In genomic region chr15:39624806-39625205, GRCh38 we compare ENCODE assay signal across 8 cellular contexts. TPM values are rescaled to one million over a fixed set of nuclear protein-coding genes. Genes with fewer than 3 reads are reported as not detected.
DNase-seq lines count a peak whose midpoint lies in the region; ATAC-seq, FAIRE-seq and TF ChIP-seq lines count a peak whose summit lies in the region.

No MANE protein-coding gene starts in this region.

- H3K9me3 ChIP-seq in gastroesophageal sphincter (no peaks in the 10 kb centered on the region), smooth muscle cell (replicated peaks; ENCODE audit: low read depth) (no peaks in the 10 kb centered on the region)

- TF ChIP-seq CTCF in gastroesophageal sphincter (IDR thresholded peaks at IDR 0.05) (peak in 3 of 4 experiments; percentile 16 to 40 (median 31)), smooth muscle cell (IDR thresholded peaks at IDR 0.05; ENCODE audit: borderline replicate concordance, insufficient read depth, poor library complexity, severe bottlenecking) (no peak)

- H4K20me1 ChIP-seq in smooth muscle cell (ENCODE audit: low read depth), result no peaks in the 10 kb centered on the region

- peak; percentile 75 for FAIRE-seq in GM12891 (lab: Jason Lieb, UNC)

- H2AFZ ChIP-seq in smooth muscle cell (ENCODE audit: low read depth), result peak overlapping the region; percentile 25

- H3K9ac ChIP-seq in smooth muscle cell (ENCODE audit: low read depth), result peak overlapping the region; percentile 20

- H3K27me3 ChIP-seq in gastroesophageal sphincter (no peaks in the 10 kb centered on the region), smooth muscle cell (ENCODE audit: low read depth) (no peaks in the 10 kb centered on the region)

- ATAC-seq in gastroesophageal sphincter (peak; percentile 91), GM19328 (IDR thresholded peaks at IDR 0.05; ENCODE audit: unreplicated experiment) (no peak)

- no peaks in the 10 kb centered on the region for H3F3A ChIP-seq in smooth muscle cell (ENCODE audit: low read depth)

- 20 to 40% methylated on average over 1 to 4 of the region's 6 CpGs for WGBS in gastroesophageal sphincter (ENCODE audit: low coverage in 1 of 2), 2 donors
- WGBS in smooth muscle cell (ENCODE audit: low lambda C conversion rate), result 32% methylated on average over 6 of the region's 6 CpGs

- no peak overlapping the region for H3K4me3 ChIP-seq in gastroesophageal sphincter
- H3K4me3 ChIP-seq in smooth muscle cell, result no peak overlapping the region

- DNase-seq in GM12891 (ENCODE audit: insufficient read length, low spot score), result no peak
- DNase-seq in NCI-H226, result peak; percentile 77
- peak; percentile 65 to 69 for DNase-seq in activated T-cell treated with anti-CD3 and anti-CD28 coated beads, Interleukin-2, amount 50 U/mL, for 48 hours
- DNase-seq in smooth muscle cell (lab: John Stamatoyannopoulos, UW; ENCODE audit: unreplicated experiment), result no peak
- DNase-seq in NCI-H1105 treated with DMSO at 0.1 percent for 48 hours (lab: John Stamatoyannopoulos, UW), result no peak
- DNase-seq in caudate nucleus (lab: John Stamatoyannopoulos, UW), result no peak

- TF ChIP-seq POLR2A in GM12891 (IDR thresholded peaks at IDR 0.05; ENCODE audit: low read depth, low read length), result no peak
- no peak for TF ChIP-seq POLR2A in gastroesophageal sphincter (IDR thresholded peaks at IDR 0.05)

- H3K79me2 ChIP-seq in smooth muscle cell (ENCODE audit: low read depth), result no peaks in the 10 kb centered on the region

- no peaks in the 10 kb centered on the region for H3K36me3 ChIP-seq in gastroesophageal sphincter
- H3K36me3 ChIP-seq in smooth muscle cell (ENCODE audit: low read depth), result no peaks in the 10 kb centered on the region

- H3K27ac ChIP-seq in gastroesophageal sphincter (peak overlapping the region in 3 of 4 donors; percentile 65 to 77 (median 68)), smooth muscle cell (ENCODE audit: low read depth) (peak overlapping the region; percentile 72), caudate nucleus (ENCODE audit: low read depth, low read length) (no peak overlapping the region)

- H3K4me1 ChIP-seq in gastroesophageal sphincter (peaks cover 5 to 61% (median 14%) of the 10 kb centered on the region in 3 donors), smooth muscle cell (ENCODE audit: low read depth) (no peaks in the 10 kb centered on the region)

- peak overlapping the region; percentile 62 for H3K4me2 ChIP-seq in smooth muscle cell

- no peak for TF ChIP-seq EP300 in gastroesophageal sphincter (IDR thresholded peaks at IDR 0.05)

TF ChIP-seq in GM12891, 5 proteins besides CTCF, POLR2A, EP300 and RAD21:
- TF ChIP-seq POLR2AphosphoS5 (IDR thresholded peaks at IDR 0.05; ENCODE audit: low read depth, low read length) (no peak), TAF1 (IDR thresholded peaks at IDR 0.05; ENCODE audit: low read depth, low read length) (no peak), POU2F2 (IDR thresholded peaks at IDR 0.05; ENCODE audit: low read depth, low read length) (no peak), PAX5 (IDR thresholded peaks at IDR 0.05; ENCODE audit: insufficient read depth, low read length, severe bottlenecking) (no peak), SPI1 (IDR thresholded peaks at IDR 0.05; ENCODE audit: low read depth, low read length) (no peak)
TF ChIP-seq in GM12891: peak in this region for 0.

RNA-seq across cellular contexts. Expression of gene THBS1, which starts 43.9 kb away (rescaled TPM):
- polyA plus RNA-seq in GM12891 (2012; ENCODE audit: low read depth, missing spikeins), result 0.24 TPM
- 1,000 to 10,000 TPM in 1 of 4 donors, 100 to 1,000 TPM in 3; 183 to 1,645 (median 277) TPM for total RNA-seq in gastroesophageal sphincter
- 648 and 662 TPM in 2 replicates for total RNA-seq in smooth muscle cell
- 203 and 264 TPM in 2 replicates for polyA plus RNA-seq in smooth muscle cell

Comparison
In these comparisons a context has a peak if more than half of its experiments do, and no peak if none do; other contexts are left out.
1. DNase-seq: peak in NCI-H226 (single experiment) and activated T-cell treated with anti-CD3 and anti-CD28 coated beads, Interleukin-2, amount 50 U/mL, for 48 hours (2 of 2); none in GM12891 (single experiment), smooth muscle cell (single experiment), NCI-H1105 treated with DMSO at 0.1 percent for 48 hours (single experiment) and caudate nucleus (0 of 61).